ENCODE assay signal across 19 cellular contexts in the genomic region with DNA sequence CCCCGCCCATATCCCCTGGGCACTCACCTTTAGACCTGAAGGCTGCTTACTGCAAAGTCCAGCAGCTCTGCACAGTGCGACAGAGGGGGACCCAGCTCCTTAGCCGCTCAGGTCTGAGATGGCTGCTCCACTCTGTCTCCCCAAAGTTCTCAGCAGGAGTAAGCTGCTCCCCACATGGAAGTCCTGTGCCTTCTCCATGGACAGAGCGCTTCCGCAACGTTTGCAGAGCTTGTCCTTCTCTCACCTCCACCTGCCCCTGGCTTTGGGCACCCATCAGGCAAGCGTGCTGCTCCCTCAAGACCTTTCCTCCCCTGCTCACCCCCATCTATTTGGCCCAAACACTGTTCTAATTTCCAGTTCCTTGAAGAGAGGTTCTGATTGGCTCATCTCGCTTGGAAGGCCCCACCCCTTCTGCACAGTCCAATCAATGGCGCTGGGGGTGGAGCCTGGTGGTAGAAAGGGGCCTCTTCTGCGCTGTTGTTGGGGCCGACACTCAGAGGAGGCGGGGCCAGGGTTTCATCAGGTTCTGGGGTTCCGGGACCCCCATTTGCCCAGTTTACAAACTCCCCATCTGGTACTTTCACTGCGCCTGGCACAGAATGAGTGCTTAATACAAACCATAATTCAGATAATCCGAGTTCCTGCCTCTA.
DNase-seq lines count a peak whose midpoint lies in the region; ATAC-seq and TF ChIP-seq lines count a peak whose summit lies in the region.
"Had no signal": no experiment of that assay in that cellular context is flagged by ENCODE, and none has a peak within 500 bp of the region (broad histone marks: within the 10 kb centered on the region; RNA-seq: fewer than 3 reads in every experiment).

No MANE protein-coding gene starts in this region.

- TF ChIP-seq CTCF in omental fat pad (IDR thresholded peaks at IDR 0.05), result no peak

- no peak for TF ChIP-seq POLR2A in erythroblast (IDR thresholded peaks at IDR 0.05; ENCODE audit: low read length)

- DNase-seq in DMS153 (lab: John Stamatoyannopoulos, UW), result peak; percentile 58
- peak; percentile 16 for DNase-seq in NAMALWA (ENCODE audit: low spot score)
- DNase-seq in erythroblast (lab: John Stamatoyannopoulos, UW), result peak; percentile 18 to 19
- DNase-seq in mesenteric fat pad (ENCODE audit: low spot score), result peak; percentile 64
- DNase-seq in amygdala (lab: John Stamatoyannopoulos, UW), result no peak
- DNase-seq in NCI-H226, result no peak
- DNase-seq in omental fat pad (ENCODE audit: low spot score), result no peak
- no peak for DNase-seq in SW 1271 (lab: John Stamatoyannopoulos, UW)
- DNase-seq: activated CD4-positive, alpha-beta T cell treated with anti-CD3 and anti-CD28 coated beads for 4 hours; effector CD4-positive, alpha-beta T cell; foreskin melanocyte; hippocampal formation; KBM-7; MM.1S; NCI-H1694 treated with DMSO at 0.1 percent for 48 hours; PC-9; SIG-M5; T-helper 1 cell had no signal

- ATAC-seq in omental fat pad (ENCODE audit: low FRiP score), result no peak
- ATAC-seq: sciatic nerve had no signal

Comparison
In these comparisons a context has a peak if more than half of its experiments do, and no peak if none do; other contexts are left out.
1. DNase-seq: peak in DMS153 (single experiment), NAMALWA (single experiment), erythroblast (2 of 2) and mesenteric fat pad (single experiment); none in amygdala (0 of 56), NCI-H226 (single experiment), omental fat pad (single experiment) and SW 1271 (0 of 2).